ENCODE assay signal across 8 cellular contexts in the genomic region with DNA sequence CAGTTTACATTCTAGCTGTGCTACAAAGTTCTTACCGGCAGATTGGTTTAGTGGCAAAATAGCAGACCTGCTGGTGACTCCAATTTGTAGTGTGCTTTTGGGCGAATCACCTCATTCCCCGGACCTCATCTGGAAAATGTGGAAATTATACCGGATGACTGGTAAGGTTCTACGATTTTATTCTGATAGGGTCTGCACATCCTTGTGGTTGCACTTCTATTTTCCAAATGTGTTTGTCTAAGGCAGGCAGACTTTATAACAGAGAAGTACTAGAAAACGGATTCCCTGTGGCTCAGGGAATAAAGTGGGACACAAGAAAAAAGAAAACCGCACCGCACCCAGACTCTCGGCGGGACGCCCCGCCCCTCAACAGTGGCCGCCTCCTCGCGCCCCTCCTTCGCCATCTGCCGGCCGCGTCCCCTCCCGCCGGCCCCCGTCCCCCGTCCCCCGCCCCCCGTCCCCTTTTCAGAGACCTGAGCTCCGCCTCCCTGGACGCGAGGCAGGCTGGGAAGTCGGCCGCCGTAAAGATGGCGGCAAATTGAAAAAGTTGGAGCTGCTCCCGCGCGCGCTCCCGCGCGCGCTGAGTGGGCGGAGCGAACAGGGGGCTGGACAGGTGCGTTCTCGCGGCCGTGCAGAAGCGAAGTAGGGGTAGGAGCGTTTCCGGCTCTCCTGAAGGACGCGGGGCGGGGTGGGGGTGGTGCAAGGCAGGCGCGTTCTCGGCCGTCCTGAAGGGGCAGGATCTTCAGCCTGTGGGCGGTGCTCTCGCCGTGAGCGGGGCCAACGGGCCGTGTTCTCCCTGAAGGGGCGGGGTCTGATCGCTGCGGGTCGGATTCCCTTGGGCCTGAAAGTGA. TPM values are rescaled to one million over a fixed set of nuclear protein-coding genes. Genes with fewer than 3 reads are reported as not detected.
DNase-seq lines count a peak whose midpoint lies in the region; ATAC-seq and TF ChIP-seq lines count a peak whose summit lies in the region.

No MANE protein-coding gene starts in this region.

- H3K4me1 ChIP-seq in osteoblast (ENCODE audit: insufficient read depth, low read length), result peaks cover 11% of the 10 kb centered on the region
- peaks cover 7 to 24% of the 10 kb centered on the region in 2 donors for H3K4me1 ChIP-seq in thoracic aorta (ENCODE audit: control insufficient read depth in 1 of 2, low read depth in 2 of 2)

- peak overlapping the region; percentile 83 for H3K4me2 ChIP-seq in osteoblast (ENCODE audit: insufficient read depth, low read length)

- H3K36me3 ChIP-seq in osteoblast (ENCODE audit: insufficient read depth, low read length) (no peaks in the 10 kb centered on the region), thoracic aorta (no peaks in the 10 kb centered on the region)

- peaks cover 3% of the 10 kb centered on the region for H3K36me3 Mint-ChIP-seq in activated naive CD8-positive, alpha-beta T cell
- no peaks in the 10 kb centered on the region for H3K36me3 Mint-ChIP-seq in glutamatergic neuron (ENCODE audit: unreplicated experiment)

- H3K27ac ChIP-seq in osteoblast (ENCODE audit: low read depth, low read length) (peak overlapping the region; percentile 59), thoracic aorta (peak overlapping the region; percentile 84 to 87)

- peak overlapping the region; percentile 96 for H3K27ac Mint-ChIP-seq in activated naive CD8-positive, alpha-beta T cell
- H3K27ac Mint-ChIP-seq in glutamatergic neuron (ENCODE audit: unreplicated experiment), result peak overlapping the region; percentile 94

- H3K4me3 ChIP-seq in GM08714 (ENCODE audit: low read length) (peak overlapping the region; percentile 96), osteoblast (ENCODE audit: insufficient read depth, low read length) (peak overlapping the region; percentile 76), thoracic aorta (peak overlapping the region; percentile 77)

- no peaks in the 10 kb centered on the region for H3K9me3 ChIP-seq in osteoblast (ENCODE audit: low read depth, low read length)
- no peaks in the 10 kb centered on the region for H3K9me3 ChIP-seq in thoracic aorta

- peak overlapping the region; percentile 80 for H2AFZ ChIP-seq in osteoblast (ENCODE audit: low read length)

- H3K27me3 Mint-ChIP-seq in activated naive CD8-positive, alpha-beta T cell, result no peaks in the 10 kb centered on the region
- H3K27me3 Mint-ChIP-seq in glutamatergic neuron (ENCODE audit: unreplicated experiment), result peaks cover 12% of the 10 kb centered on the region

- no peak for TF ChIP-seq CTCF in glutamatergic neuron (IDR thresholded peaks at IDR 0.05; ENCODE audit: partially characterized antibody, unreplicated experiment)
- no peak for TF ChIP-seq CTCF in osteoblast (IDR thresholded peaks at IDR 0.05; ENCODE audit: extremely low read depth, low read depth, low read length)
- TF ChIP-seq CTCF in thoracic aorta (IDR thresholded peaks at IDR 0.05), result no peak

- no peaks in the 10 kb centered on the region for H3K9me3 Mint-ChIP-seq in activated naive CD8-positive, alpha-beta T cell (ENCODE audit: low read depth)
- H3K9me3 Mint-ChIP-seq in glutamatergic neuron (ENCODE audit: unreplicated experiment), result peaks cover 9% of the 10 kb centered on the region

- peaks cover 20% of the 10 kb centered on the region for H4K20me1 ChIP-seq in osteoblast (ENCODE audit: insufficient read depth, low read length)

- H3K4me1 Mint-ChIP-seq in activated naive CD8-positive, alpha-beta T cell (ENCODE audit: low read depth), result peaks cover 52% of the 10 kb centered on the region
- peaks cover 14% of the 10 kb centered on the region for H3K4me1 Mint-ChIP-seq in glutamatergic neuron (ENCODE audit: low read depth, unreplicated experiment)

- peak overlapping the region; percentile 92 for H3K4me3 Mint-ChIP-seq in activated naive CD8-positive, alpha-beta T cell
- H3K4me3 Mint-ChIP-seq in glutamatergic neuron (ENCODE audit: unreplicated experiment), result peak overlapping the region; percentile 85

- DNase-seq in NCI-H1092 treated with DMSO at 0.1 percent for 48 hours (lab: John Stamatoyannopoulos, UW), result peak; percentile 99
- DNase-seq in glutamatergic neuron, result peak; percentile 99
- DNase-seq in osteoblast (ENCODE audit: insufficient read length, low spot score, missing footprints), result peak; percentile 99
- DNase-seq in thoracic aorta (ENCODE audit: low spot score), result peak; percentile 93

- H3K27me3 ChIP-seq in osteoblast (ENCODE audit: insufficient read depth, low read length), result no peaks in the 10 kb centered on the region
- H3K27me3 ChIP-seq in thoracic aorta (replicated peaks; ENCODE audit: insufficient read depth), result no peaks in the 10 kb centered on the region

- peak; percentile 80 for ATAC-seq in HG02610 (IDR thresholded peaks at IDR 0.05; ENCODE audit: unreplicated experiment)
- ATAC-seq in SK-N-SH treated with all-trans-retinoic acid at 6 μM for 48 hours, result peak; percentile 97
- peak; percentile 85 for ATAC-seq in thoracic aorta (ENCODE audit: insufficient number of reproducible peaks, low FRiP score, low read depth)

- H3K79me2 ChIP-seq in osteoblast (ENCODE audit: insufficient read depth, low read length), result peaks cover 41% of the 10 kb centered on the region

TF ChIP-seq in SK-N-SH treated with all-trans-retinoic acid at 6 μM for 48 hours, 23 proteins besides CTCF, POLR2A, EP300 and RAD21 (continues in another document):
- TF ChIP-seq ZFP30 (CRISPR knock-in tag; IDR thresholded peaks at IDR 0.05), result no peak
- no peak for TF ChIP-seq TOX (CRISPR knock-in tag; IDR thresholded peaks at IDR 0.05; ENCODE audit: borderline replicate concordance)
- TF ChIP-seq ISL1 (CRISPR knock-in tag; IDR thresholded peaks at IDR 0.05), result no peak
- no peak for TF ChIP-seq ZC3H10 (CRISPR knock-in tag; IDR thresholded peaks at IDR 0.05)
- TF ChIP-seq ZNF565 (CRISPR knock-in tag; conservative IDR thresholded peaks at IDR 0.05; ENCODE audit: low read depth), result no peak
- TF ChIP-seq TCF4 (CRISPR knock-in tag; IDR thresholded peaks at IDR 0.05; ENCODE audit: borderline replicate concordance), result no peak
- TF ChIP-seq SNAI2 (CRISPR knock-in tag; IDR thresholded peaks at IDR 0.05), result no peak
- TF ChIP-seq ESRRG (CRISPR knock-in tag; IDR thresholded peaks at IDR 0.05), result no peak
- TF ChIP-seq BACH2 (CRISPR knock-in tag; IDR thresholded peaks at IDR 0.05; ENCODE audit: borderline replicate concordance), result no peak
- TF ChIP-seq, protein P1, sequence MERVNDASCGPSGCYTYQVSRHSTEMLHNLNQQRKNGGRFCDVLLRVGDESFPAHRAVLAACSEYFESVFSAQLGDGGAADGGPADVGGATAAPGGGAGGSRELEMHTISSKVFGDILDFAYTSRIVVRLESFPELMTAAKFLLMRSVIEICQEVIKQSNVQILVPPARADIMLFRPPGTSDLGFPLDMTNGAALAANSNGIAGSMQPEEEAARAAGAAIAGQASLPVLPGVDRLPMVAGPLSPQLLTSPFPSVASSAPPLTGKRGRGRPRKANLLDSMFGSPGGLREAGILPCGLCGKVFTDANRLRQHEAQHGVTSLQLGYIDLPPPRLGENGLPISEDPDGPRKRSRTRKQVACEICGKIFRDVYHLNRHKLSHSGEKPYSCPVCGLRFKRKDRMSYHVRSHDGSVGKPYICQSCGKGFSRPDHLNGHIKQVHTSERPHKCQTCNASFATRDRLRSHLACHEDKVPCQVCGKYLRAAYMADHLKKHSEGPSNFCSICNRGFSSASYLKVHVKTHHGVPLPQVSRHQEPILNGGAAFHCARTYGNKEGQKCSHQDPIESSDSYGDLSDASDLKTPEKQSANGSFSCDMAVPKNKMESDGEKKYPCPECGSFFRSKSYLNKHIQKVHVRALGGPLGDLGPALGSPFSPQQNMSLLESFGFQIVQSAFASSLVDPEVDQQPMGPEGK (CRISPR knock-in tag; IDR thresholded peaks at IDR 0.05; ENCODE audit: borderline replicate concordance), result no peak
- TF ChIP-seq, protein P2, sequence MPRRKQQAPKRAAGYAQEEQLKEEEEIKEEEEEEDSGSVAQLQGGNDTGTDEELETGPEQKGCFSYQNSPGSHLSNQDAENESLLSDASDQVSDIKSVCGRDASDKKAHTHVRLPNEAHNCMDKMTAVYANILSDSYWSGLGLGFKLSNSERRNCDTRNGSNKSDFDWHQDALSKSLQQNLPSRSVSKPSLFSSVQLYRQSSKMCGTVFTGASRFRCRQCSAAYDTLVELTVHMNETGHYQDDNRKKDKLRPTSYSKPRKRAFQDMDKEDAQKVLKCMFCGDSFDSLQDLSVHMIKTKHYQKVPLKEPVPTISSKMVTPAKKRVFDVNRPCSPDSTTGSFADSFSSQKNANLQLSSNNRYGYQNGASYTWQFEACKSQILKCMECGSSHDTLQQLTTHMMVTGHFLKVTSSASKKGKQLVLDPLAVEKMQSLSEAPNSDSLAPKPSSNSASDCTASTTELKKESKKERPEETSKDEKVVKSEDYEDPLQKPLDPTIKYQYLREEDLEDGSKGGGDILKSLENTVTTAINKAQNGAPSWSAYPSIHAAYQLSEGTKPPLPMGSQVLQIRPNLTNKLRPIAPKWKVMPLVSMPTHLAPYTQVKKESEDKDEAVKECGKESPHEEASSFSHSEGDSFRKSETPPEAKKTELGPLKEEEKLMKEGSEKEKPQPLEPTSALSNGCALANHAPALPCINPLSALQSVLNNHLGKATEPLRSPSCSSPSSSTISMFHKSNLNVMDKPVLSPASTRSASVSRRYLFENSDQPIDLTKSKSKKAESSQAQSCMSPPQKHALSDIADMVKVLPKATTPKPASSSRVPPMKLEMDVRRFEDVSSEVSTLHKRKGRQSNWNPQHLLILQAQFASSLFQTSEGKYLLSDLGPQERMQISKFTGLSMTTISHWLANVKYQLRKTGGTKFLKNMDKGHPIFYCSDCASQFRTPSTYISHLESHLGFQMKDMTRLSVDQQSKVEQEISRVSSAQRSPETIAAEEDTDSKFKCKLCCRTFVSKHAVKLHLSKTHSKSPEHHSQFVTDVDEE (CRISPR knock-in tag; IDR thresholded peaks at IDR 0.05), result no peak
- TF ChIP-seq, protein P3, sequence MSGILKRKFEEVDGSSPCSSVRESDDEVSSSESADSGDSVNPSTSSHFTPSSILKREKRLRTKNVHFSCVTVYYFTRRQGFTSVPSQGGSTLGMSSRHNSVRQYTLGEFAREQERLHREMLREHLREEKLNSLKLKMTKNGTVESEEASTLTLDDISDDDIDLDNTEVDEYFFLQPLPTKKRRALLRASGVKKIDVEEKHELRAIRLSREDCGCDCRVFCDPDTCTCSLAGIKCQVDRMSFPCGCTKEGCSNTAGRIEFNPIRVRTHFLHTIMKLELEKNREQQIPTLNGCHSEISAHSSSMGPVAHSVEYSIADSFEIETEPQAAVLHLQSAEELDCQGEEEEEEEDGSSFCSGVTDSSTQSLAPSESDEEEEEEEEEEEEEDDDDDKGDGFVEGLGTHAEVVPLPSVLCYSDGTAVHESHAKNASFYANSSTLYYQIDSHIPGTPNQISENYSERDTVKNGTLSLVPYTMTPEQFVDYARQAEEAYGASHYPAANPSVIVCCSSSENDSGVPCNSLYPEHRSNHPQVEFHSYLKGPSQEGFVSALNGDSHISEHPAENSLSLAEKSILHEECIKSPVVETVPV (CRISPR knock-in tag; IDR thresholded peaks at IDR 0.05), result no peak

RNA-seq across cellular contexts. Expression of a gene that starts 0.5 kb away (rescaled TPM):
- total RNA-seq in glutamatergic neuron (ENCODE audit: unreplicated experiment) (92.6 TPM), osteoblast (41.8 and 42.3 TPM in 2 replicates), thoracic aorta (10 to 100 TPM; 43.0 to 49.7 TPM)

RNA-seq across cellular contexts. Expression of a gene that starts 20.7 kb away (rescaled TPM):
- total RNA-seq in glutamatergic neuron (ENCODE audit: unreplicated experiment), result 0.54 TPM
- total RNA-seq in osteoblast, result 0.29 and 0.36 TPM in 2 replicates
- total RNA-seq in thoracic aorta, result 10 to 100 TPM in 1 of 2 donors, 1 to 10 TPM in 1; 2.0 to 13.8 TPM

Comparison
In these comparisons a context has a peak if more than half of its experiments do, and no peak if none do; other contexts are left out.
1. Peak in every context shown above with its lines: DNase-seq, ATAC-seq, H3K4me3 ChIP-seq and H3K27ac ChIP-seq.